Comparison of ENCODE assay signal across 18 cellular contexts in genomic region chr1:39305555-39305954, GRCh38.
A peak's percentile ranks its signal among the peaks of the same experiment; 100 is the strongest.
DNase-seq lines count a peak whose midpoint lies in the region; ATAC-seq and TF ChIP-seq lines count a peak whose summit lies in the region.
"Had no signal": no experiment of that assay in that cellular context is flagged by ENCODE, and none has a peak within 500 bp of the region (broad histone marks: within the 10 kb centered on the region; RNA-seq: fewer than 3 reads in every experiment).

No MANE protein-coding gene starts in this region.

- no peaks in the 10 kb centered on the region for H3K9me3 ChIP-seq in naive thymus-derived CD4-positive, alpha-beta T cell (ENCODE audit: control insufficient read depth in 2 of 3, low read length in 3 of 3)
- no peaks in the 10 kb centered on the region for H3K9me3 ChIP-seq in ascending aorta
- H3K9me3 ChIP-seq: neutrophil had no signal

- peaks cover 43% of the 10 kb centered on the region for H3K36me3 Mint-ChIP-seq in activated CD8-positive, alpha-beta memory T cell treated with anti-CD3 and anti-CD28 coated beads, Interleukin-2, amount 10 ng/mL, durations not matched to agents 7 days and 5 days
- peaks cover 66% of the 10 kb centered on the region for H3K36me3 Mint-ChIP-seq in activated CD4-positive, alpha-beta memory T cell treated with anti-CD3 and anti-CD28 coated beads, Interleukin-2, amount 10 ng/mL, durations not matched to agents 7 days and 5 days (ENCODE audit: low read depth)
- peaks cover 7 to 53% (median 35%) of the 10 kb centered on the region in 5 donors for H3K36me3 Mint-ChIP-seq in naive thymus-derived CD4-positive, alpha-beta T cell

- H3K27ac ChIP-seq in naive thymus-derived CD4-positive, alpha-beta T cell (ENCODE audit: low read depth, low read length), result no peak overlapping the region
- no peak overlapping the region for H3K27ac ChIP-seq in ascending aorta
- H3K27ac ChIP-seq: C4-2B, hepatocyte, neutrophil had no signal

- intact Hi-C loops in naive thymus-derived CD4-positive, alpha-beta T cell (cut with micrococcal nuclease), result no loop called here
- intact Hi-C loops in ascending aorta (cut with DNase I), result no loop called here

- peaks cover 9 to 71% (median 22%) of the 10 kb centered on the region in 3 experiments for H3K36me3 ChIP-seq in naive thymus-derived CD4-positive, alpha-beta T cell (ENCODE audit: control insufficient read depth in 2 of 3, insufficient read depth in 3 of 3, low read length in 3 of 3)
- peaks cover 72 to 76% of the 10 kb centered on the region in 2 donors for H3K36me3 ChIP-seq in ascending aorta

- TF ChIP-seq POLR2A in erythroblast (IDR thresholded peaks at IDR 0.05; ENCODE audit: low read length), result no peak

- peak overlapping the region; percentile 54 for H3K27ac Mint-ChIP-seq in activated CD8-positive, alpha-beta memory T cell treated with anti-CD3 and anti-CD28 coated beads, Interleukin-2, amount 10 ng/mL, durations not matched to agents 7 days and 5 days
- H3K27ac Mint-ChIP-seq in activated CD4-positive, alpha-beta memory T cell treated with anti-CD3 and anti-CD28 coated beads, Interleukin-2, amount 10 ng/mL, durations not matched to agents 7 days and 5 days, result peak overlapping the region; percentile 9
- H3K27ac Mint-ChIP-seq in naive thymus-derived CD4-positive, alpha-beta T cell, result peak overlapping the region in 6 of 9 donors; percentile 3 to 60 (median 50)

- H3K4me1 ChIP-seq in naive thymus-derived CD4-positive, alpha-beta T cell (ENCODE audit: control insufficient read depth in 2 of 2, insufficient read depth in 2 of 2, low read length in 2 of 2), result no peaks in the 10 kb centered on the region
- no peaks in the 10 kb centered on the region for H3K4me1 ChIP-seq in ascending aorta

- no peak for DNase-seq in activated CD8-positive, alpha-beta memory T cell treated with anti-CD3 and anti-CD28 coated beads, Interleukin-2, amount 10 ng/mL, durations not matched to agents 7 days and 5 days
- no peak for DNase-seq in activated CD8-positive, alpha-beta memory T cell treated with anti-CD3 and anti-CD28 coated beads, Interleukin-2, amount 50 U/mL, for 48 hours
- DNase-seq in GM10266 (ENCODE audit: extremely low spot score) (peak; percentile 18), ascending aorta (ENCODE audit: low spot score in 2 of 2) (no peak), erythroblast (lab: John Stamatoyannopoulos, UW) (no peak)
- DNase-seq in activated CD4-positive, alpha-beta memory T cell treated with anti-CD3 and anti-CD28 coated beads, Interleukin-2, amount 10 ng/mL, durations not matched to agents 7 days and 5 days, result no peak
- DNase-seq in naive thymus-derived CD4-positive, alpha-beta T cell, result no peak
- DNase-seq: activated CD4-positive, alpha-beta T cell treated with anti-CD3 and anti-CD28 coated beads for 4 hours; H7; NCI-H1092; NCI-H2081; NCI-H524 treated with DMSO at 0.1 percent for 48 hours; retina had no signal

- no peak overlapping the region for H3K4me3 Mint-ChIP-seq in activated CD8-positive, alpha-beta memory T cell treated with anti-CD3 and anti-CD28 coated beads, Interleukin-2, amount 10 ng/mL, durations not matched to agents 7 days and 5 days
- no peak overlapping the region for H3K4me3 Mint-ChIP-seq in activated CD4-positive, alpha-beta memory T cell treated with anti-CD3 and anti-CD28 coated beads, Interleukin-2, amount 10 ng/mL, durations not matched to agents 7 days and 5 days
- no peak overlapping the region for H3K4me3 Mint-ChIP-seq in naive thymus-derived CD4-positive, alpha-beta T cell

- no peak overlapping the region for H3K4me3 ChIP-seq in naive thymus-derived CD4-positive, alpha-beta T cell (ENCODE audit: low read length)
- no peak overlapping the region for H3K4me3 ChIP-seq in ascending aorta
- H3K4me3 ChIP-seq: hepatocyte, K562 had no signal

- no peaks in the 10 kb centered on the region for H3K27me3 ChIP-seq in naive thymus-derived CD4-positive, alpha-beta T cell (ENCODE audit: control insufficient read depth in 2 of 2, insufficient read depth in 2 of 2, low read length in 2 of 2)
- no peaks in the 10 kb centered on the region for H3K27me3 ChIP-seq in ascending aorta
- H3K27me3 ChIP-seq: hepatocyte, neutrophil had no signal

- H3K27me3 Mint-ChIP-seq in activated CD8-positive, alpha-beta memory T cell treated with anti-CD3 and anti-CD28 coated beads, Interleukin-2, amount 10 ng/mL, durations not matched to agents 7 days and 5 days, result no peaks in the 10 kb centered on the region
- no peaks in the 10 kb centered on the region for H3K27me3 Mint-ChIP-seq in activated CD4-positive, alpha-beta memory T cell treated with anti-CD3 and anti-CD28 coated beads, Interleukin-2, amount 10 ng/mL, durations not matched to agents 7 days and 5 days
- no peaks in the 10 kb centered on the region for H3K27me3 Mint-ChIP-seq in naive thymus-derived CD4-positive, alpha-beta T cell

- no peak for ATAC-seq in activated CD8-positive, alpha-beta memory T cell treated with anti-CD3 and anti-CD28 coated beads, Interleukin-2, amount 10 ng/mL, durations not matched to agents 7 days and 5 days
- no peak for ATAC-seq in naive thymus-derived CD4-positive, alpha-beta T cell
- ATAC-seq in GM18909 (IDR thresholded peaks at IDR 0.05; ENCODE audit: poor library complexity, unreplicated experiment), result no peak
- ATAC-seq: K562 had no signal

- no peak for TF ChIP-seq CTCF in GM10266 (IDR thresholded peaks at IDR 0.05; ENCODE audit: control insufficient read depth, insufficient read depth, low read depth, missing control alignments)
- no peak for TF ChIP-seq CTCF in ascending aorta (IDR thresholded peaks at IDR 0.05)

- POLR2A ChIA-PET in activated CD4-positive, alpha-beta memory T cell treated with anti-CD3 and anti-CD28 coated beads, Interleukin-2, amount 10 ng/mL, durations not matched to agents 7 days and 5 days (lab: Charles Lee), result interaction anchor here (1.0 kb wide), 1 partner anchor 9 kb away, joined by 3 read pairs; no protein-coding TSS in a partner anchor
- POLR2A ChIA-PET in naive thymus-derived CD4-positive, alpha-beta T cell (lab: Charles Lee), result no interaction called here

- CTCF ChIA-PET in activated CD8-positive, alpha-beta memory T cell treated with anti-CD3 and anti-CD28 coated beads, Interleukin-2, amount 10 ng/mL, durations not matched to agents 7 days and 5 days (lab: Charles Lee), result no interaction called here
- CTCF ChIA-PET in activated CD4-positive, alpha-beta memory T cell treated with anti-CD3 and anti-CD28 coated beads, Interleukin-2, amount 10 ng/mL, durations not matched to agents 7 days and 5 days (lab: Charles Lee), result interaction anchor here (0.7 to 1.2 kb wide), 2 partner anchors 45 to 113 kb away, joined by 3 read pairs; no protein-coding TSS in a partner anchor
- CTCF ChIA-PET in naive thymus-derived CD4-positive, alpha-beta T cell (lab: Charles Lee), result no interaction called here

- H3K4me1 Mint-ChIP-seq in activated CD8-positive, alpha-beta memory T cell treated with anti-CD3 and anti-CD28 coated beads, Interleukin-2, amount 10 ng/mL, durations not matched to agents 7 days and 5 days, result no peaks in the 10 kb centered on the region
- peaks cover 5% of the 10 kb centered on the region for H3K4me1 Mint-ChIP-seq in activated CD4-positive, alpha-beta memory T cell treated with anti-CD3 and anti-CD28 coated beads, Interleukin-2, amount 10 ng/mL, durations not matched to agents 7 days and 5 days
- H3K4me1 Mint-ChIP-seq in naive thymus-derived CD4-positive, alpha-beta T cell, result peaks cover 0 to 11% (median 0%) of the 10 kb centered on the region in 7 donors

- H3K9me3 Mint-ChIP-seq in activated CD8-positive, alpha-beta memory T cell treated with anti-CD3 and anti-CD28 coated beads, Interleukin-2, amount 10 ng/mL, durations not matched to agents 7 days and 5 days (ENCODE audit: low read depth), result no peaks in the 10 kb centered on the region
- no peaks in the 10 kb centered on the region for H3K9me3 Mint-ChIP-seq in activated CD4-positive, alpha-beta memory T cell treated with anti-CD3 and anti-CD28 coated beads, Interleukin-2, amount 10 ng/mL, durations not matched to agents 7 days and 5 days
- peaks cover 0 to 2% (median 0%) of the 10 kb centered on the region in 11 donors for H3K9me3 Mint-ChIP-seq in naive thymus-derived CD4-positive, alpha-beta T cell
